Comparison of ENCODE assay signal across 19 cellular contexts in genomic region chr17:71068351-71068750, GRCh38.
"Had no signal": no experiment of that assay in that cellular context is flagged by ENCODE, and none has a peak within 500 bp of the region (broad histone marks: within the 10 kb centered on the region; RNA-seq: fewer than 3 reads in every experiment).

No MANE protein-coding gene starts in this region.

- H3K27ac ChIP-seq: foreskin keratinocyte, lower lobe of right lung had no signal

- H3K36me3 ChIP-seq: lower lobe of right lung had no signal

- DNase-seq: activated CD4-positive, alpha-beta T cell treated with anti-CD3 and anti-CD28 coated beads, Interleukin-2, amount 10 ng/mL, durations not matched to agents 24 days and 14 days; activated CD8-positive, alpha-beta T cell treated with anti-CD3 and anti-CD28 coated beads for 36 hours; activated naive CD4-positive, alpha-beta T cell treated with anti-CD3 and anti-CD28 coated beads, Interleukin-2, amount 10 ng/mL, durations not matched to agents 7 days and 5 days; activated naive CD8-positive, alpha-beta T cell treated with anti-CD3 and anti-CD28 coated beads, Interleukin-2, amount 50 U/mL, for 24 hours; activated T-cell treated with anti-CD3 and anti-CD28 coated beads, Interleukin-2, amount 50 U/mL, for 24 hours; aorta; effector CD8-positive, alpha-beta T cell; foreskin keratinocyte; glutamatergic neuron; hippocampal formation; islet precursor cell; left colon; lower lobe of right lung; right cardiac atrium; small intestine; stimulated activated CD4-positive, alpha-beta T cell treated with anti-CD3 and anti-CD28 coated beads, Interleukin-4, amount 100 ng/mL, for 1 hour; stimulated activated naive CD8-positive, alpha-beta T cell treated with anti-CD3 and anti-CD28 coated beads, Interleukin-15, amount 100 ng/mL, for 72 hours; T-helper 1 cell; T-helper 9 cell had no signal

- H3K27me3 ChIP-seq: foreskin keratinocyte had no signal

- H3K9me3 ChIP-seq: lower lobe of right lung had no signal

- H3K4me3 ChIP-seq: lower lobe of right lung had no signal

- H3K4me1 ChIP-seq: lower lobe of right lung had no signal
